Comparison of ENCODE assay signal across 8 cellular contexts in the genomic region with DNA sequence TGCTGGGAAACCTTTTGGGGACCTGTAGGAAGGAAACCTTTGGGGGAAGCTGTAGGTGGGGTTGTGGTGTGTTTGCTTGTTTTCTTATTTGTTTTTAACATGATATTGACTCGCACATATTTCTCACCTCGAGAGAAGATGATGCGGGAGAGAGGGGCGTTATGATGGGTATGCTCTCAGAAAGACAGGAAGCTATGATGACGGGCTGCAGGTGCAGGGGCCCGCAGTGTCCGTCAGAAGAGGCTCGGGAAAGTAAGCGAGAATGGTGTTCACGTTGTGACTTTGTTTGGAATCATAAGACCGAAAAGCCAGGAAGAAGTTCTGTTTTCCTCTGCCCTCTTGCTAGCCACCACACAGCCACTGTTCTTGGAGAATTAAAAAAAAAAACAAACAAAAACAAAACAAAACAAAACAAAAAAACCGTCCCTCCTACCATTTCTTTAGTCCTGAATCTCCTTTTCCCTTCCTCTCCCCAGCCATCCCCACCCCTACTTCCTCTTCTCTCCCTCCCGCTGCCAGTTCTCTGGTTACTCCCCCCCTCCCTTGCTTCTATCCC. TPM values are rescaled to one million over a fixed set of nuclear protein-coding genes. Genes with fewer than 3 reads are reported as not detected.
DNase-seq lines count a peak whose midpoint lies in the region; ATAC-seq and TF ChIP-seq lines count a peak whose summit lies in the region.

No MANE protein-coding gene starts in this region.

- no peaks in the 10 kb centered on the region for H3F3A ChIP-seq in MM.1S (ENCODE audit: insufficient read depth, low read length)

- peak overlapping the region; percentile 80 for H3K4me3 Mint-ChIP-seq in CD4-positive, alpha-beta T cell
- H3K4me3 Mint-ChIP-seq in central memory CD8-positive, alpha-beta T cell = peak overlapping the region; percentile 70
- peak overlapping the region; percentile 81 to 93 (median 86) for H3K4me3 Mint-ChIP-seq in naive thymus-derived CD8-positive, alpha-beta T cell

- H3K27me3 ChIP-seq in CD4-positive, alpha-beta T cell (ENCODE audit: control insufficient read depth, insufficient read depth, low read length) = peaks cover 55% of the 10 kb centered on the region
- peaks cover 29% of the 10 kb centered on the region for H3K27me3 ChIP-seq in MM.1S (replicated peaks; ENCODE audit: insufficient read depth, low read length)

- CTCF ChIA-PET in CD4-positive, alpha-beta T cell (lab: Charles Lee) = interaction anchor here (1.1 kb wide), 1 partner anchor 10 kb away, joined by 3 read pairs; no protein-coding TSS in a partner anchor

- no peaks in the 10 kb centered on the region for H3K9me3 ChIP-seq in CD4-positive, alpha-beta T cell (ENCODE audit: control insufficient read depth, low read length)
- H3K9me3 ChIP-seq in MM.1S (replicated peaks; ENCODE audit: insufficient read depth, low read length) = no peaks in the 10 kb centered on the region

- H4K20me1 ChIP-seq in MM.1S (ENCODE audit: insufficient read depth, low read length) = no peaks in the 10 kb centered on the region

- POLR2A ChIA-PET in CD4-positive, alpha-beta T cell (lab: Charles Lee) = no interaction called here
- POLR2A ChIA-PET in naive thymus-derived CD8-positive, alpha-beta T cell (lab: Charles Lee) = no interaction called here

- no peak overlapping the region for H3K27ac ChIP-seq in CD4-positive, alpha-beta T cell (ENCODE audit: low read depth, low read length)
- H3K27ac ChIP-seq in MM.1S (ENCODE audit: low read length) = no peak overlapping the region

- no peaks in the 10 kb centered on the region for H3K36me3 Mint-ChIP-seq in CD4-positive, alpha-beta T cell (ENCODE audit: low read depth)
- no peaks in the 10 kb centered on the region for H3K36me3 Mint-ChIP-seq in central memory CD8-positive, alpha-beta T cell (ENCODE audit: insufficient read depth)
- no peaks in the 10 kb centered on the region for H3K36me3 Mint-ChIP-seq in naive thymus-derived CD8-positive, alpha-beta T cell

- H3K27ac Mint-ChIP-seq in CD4-positive, alpha-beta T cell = no peak overlapping the region
- no peak overlapping the region for H3K27ac Mint-ChIP-seq in central memory CD8-positive, alpha-beta T cell (ENCODE audit: low read depth)
- H3K27ac Mint-ChIP-seq in naive thymus-derived CD8-positive, alpha-beta T cell = peak overlapping the region in 3 of 10 donors; percentile 32 to 66 (median 32)

- no peak overlapping the region for H2AFZ ChIP-seq in MM.1S (ENCODE audit: low read length)

- H3K4me3 ChIP-seq in MM.1S (ENCODE audit: low read length) = peak overlapping the region; percentile 33

- peak overlapping the region; percentile 44; the same call in 1 of the 2 replicates for H3K4me2 ChIP-seq in MM.1S (ENCODE audit: low read depth, low read length)

- H3K79me2 ChIP-seq in MM.1S (ENCODE audit: low read length) = no peaks in the 10 kb centered on the region

- H3K9me2 ChIP-seq in MM.1S (replicated peaks; ENCODE audit: insufficient read depth, low read length) = no peaks in the 10 kb centered on the region

- intact Hi-C loops in CD4-positive, alpha-beta T cell (cut with DNase I, micrococcal nuclease) = no loop called here

- no peak for TF ChIP-seq CTCF in CD4-positive, alpha-beta T cell (IDR thresholded peaks at IDR 0.05)
- TF ChIP-seq CTCF in MM.1S (IDR thresholded peaks at IDR 0.05; ENCODE audit: low read length) = no peak

- no peak for DNase-seq in CD4-positive, alpha-beta T cell
- no peak for DNase-seq in MM.1S
- DNase-seq in central memory CD8-positive, alpha-beta T cell (ENCODE audit: low spot score in 2 of 2) = no peak
- DNase-seq in naive thymus-derived CD8-positive, alpha-beta T cell = no peak
- no peak for DNase-seq in effector CD4-positive, alpha-beta T cell
- DNase-seq in NCI-H128 (lab: John Stamatoyannopoulos, UW; ENCODE audit: unreplicated experiment) = no peak
- no peak for DNase-seq in HuH-7 (ENCODE audit: low spot score)

- peaks cover 90% of the 10 kb centered on the region for H3K27me3 Mint-ChIP-seq in CD4-positive, alpha-beta T cell
- H3K27me3 Mint-ChIP-seq in central memory CD8-positive, alpha-beta T cell = peaks cover 90% of the 10 kb centered on the region
- H3K27me3 Mint-ChIP-seq in naive thymus-derived CD8-positive, alpha-beta T cell = peaks cover 42 to 85% (median 56%) of the 10 kb centered on the region in 5 donors

- H3K9ac ChIP-seq in MM.1S (ENCODE audit: low read length) = no peak overlapping the region

- H3K36me3 ChIP-seq in MM.1S (replicated peaks; ENCODE audit: insufficient read depth, low read length) = no peaks in the 10 kb centered on the region

- no peaks in the 10 kb centered on the region for H3K4me1 ChIP-seq in MM.1S (ENCODE audit: low read length)

- H3K4me1 Mint-ChIP-seq in CD4-positive, alpha-beta T cell (ENCODE audit: low read depth) = peaks cover 23% of the 10 kb centered on the region
- H3K4me1 Mint-ChIP-seq in central memory CD8-positive, alpha-beta T cell = peaks cover 16% of the 10 kb centered on the region
- H3K4me1 Mint-ChIP-seq in naive thymus-derived CD8-positive, alpha-beta T cell = peaks cover 10 to 23% (median 19%) of the 10 kb centered on the region in 4 donors

- no peaks in the 10 kb centered on the region for H3K9me3 Mint-ChIP-seq in CD4-positive, alpha-beta T cell
- H3K9me3 Mint-ChIP-seq in central memory CD8-positive, alpha-beta T cell = no peaks in the 10 kb centered on the region
- no peaks in the 10 kb centered on the region for H3K9me3 Mint-ChIP-seq in naive thymus-derived CD8-positive, alpha-beta T cell

- no peak for ATAC-seq in CD4-positive, alpha-beta T cell (ENCODE audit: poor library complexity)
- no peak for ATAC-seq in central memory CD8-positive, alpha-beta T cell (replicated peaks; ENCODE audit: extremely low read depth, poor library complexity, severe bottlenecking)
- no peak for ATAC-seq in naive thymus-derived CD8-positive, alpha-beta T cell
- ATAC-seq in HG03025 (IDR thresholded peaks at IDR 0.05; ENCODE audit: low FRiP score, unreplicated experiment) = no peak

RNA-seq across cellular contexts. Expression of a gene that starts 0.4 kb away (rescaled TPM):
- not detected for total RNA-seq in CD4-positive, alpha-beta T cell
- not detected for total RNA-seq in naive thymus-derived CD8-positive, alpha-beta T cell
- polyA plus RNA-seq in naive thymus-derived CD8-positive, alpha-beta T cell = under 1 TPM in 1 of 3 donors, not detected in 2; 0.03 TPM
